In genomic region chr2:102012061-102012460, GRCh38 we compare ENCODE assay signal across 26 cellular contexts. TPM values are rescaled to one million over a fixed set of nuclear protein-coding genes. Genes with fewer than 3 reads are reported as not detected.
"Had no signal": no experiment of that assay in that cellular context is flagged by ENCODE, and none has a peak within 500 bp of the region (broad histone marks: within the 10 kb centered on the region; RNA-seq: fewer than 3 reads in every experiment).

No MANE protein-coding gene starts in this region.

- H3K4me1 ChIP-seq: thyroid gland, upper lobe of left lung, vagina had no signal

- H3K4me1 Mint-ChIP-seq: endodermal cell, nephron progenitor cell had no signal

- H3K27me3 Mint-ChIP-seq: activated CD8-positive, alpha-beta T cell treated with anti-CD3 and anti-CD28 coated beads for 36 hours had no signal

- DNase-seq: activated CD4-positive, alpha-beta T cell treated with anti-CD3 and anti-CD28 coated beads for 48 hours; activated CD8-positive, alpha-beta memory T cell treated with anti-CD3 and anti-CD28 coated beads, Interleukin-2, amount 10 ng/mL, durations not matched to agents 7 days and 5 days; activated CD8-positive, alpha-beta T cell treated with anti-CD3 and anti-CD28 coated beads for 36 hours; activated gamma-delta T cell treated with Interleukin-2 at 50 U/mL for 16 hours; amniotic stem cell; brain microvascular endothelial cell; central memory CD4-positive, alpha-beta T cell; endodermal cell; foreskin fibroblast; heart right ventricle; left lung; naive B cell; nephron progenitor cell; ovary; stimulated activated CD4-positive, alpha-beta T cell treated with anti-CD3 and anti-CD28 coated beads, Interleukin-1b, Interleukin-23, amount 100 ng/mL, for 48 hours; stimulated activated CD4-positive, alpha-beta T cell treated with anti-CD3 and anti-CD28 coated beads, Interleukin-4, amount 100 ng/mL, for 4 hours; stimulated activated CD8-positive, alpha-beta memory T cell treated with anti-CD3 and anti-CD28 coated beads, Interleukin-4, amount 100 ng/mL, for 48 hours; stimulated activated naive CD8-positive, alpha-beta T cell treated with anti-CD3 and anti-CD28 coated beads, Interleukin-15, amount 100 ng/mL, for 72 hours; T-helper 1 cell; thyroid gland; upper lobe of left lung had no signal

- H3K36me3 ChIP-seq: brain microvascular endothelial cell, heart right ventricle, ovary, thyroid gland, vagina had no signal

- H3K9me3 Mint-ChIP-seq: endodermal cell; stimulated activated memory B cell treated with anti-CD40 and anti-IgM and Interleukin-4, amounts not matched to agents 10 μg/mL and 1 μg/mL and 100 μg/mL, for 72 hours had no signal

- H3K27ac ChIP-seq: brain microvascular endothelial cell, ovary, thyroid gland, upper lobe of left lung, vagina had no signal

- H3K4me3 ChIP-seq: heart right ventricle, left lung, ovary, smooth muscle cell, thyroid gland, upper lobe of left lung, vagina had no signal

- H3K27me3 ChIP-seq: brain microvascular endothelial cell, heart right ventricle, left lung, ovary, thyroid gland, upper lobe of left lung, vagina had no signal

- H3K36me3 Mint-ChIP-seq: naive B cell; stimulated activated memory B cell treated with anti-CD40 and anti-IgM and Interleukin-4, amounts not matched to agents 10 μg/mL and 1 μg/mL and 100 μg/mL, for 72 hours had no signal

- H3K4me3 Mint-ChIP-seq: activated CD8-positive, alpha-beta memory T cell treated with anti-CD3 and anti-CD28 coated beads, Interleukin-2, amount 10 ng/mL, durations not matched to agents 7 days and 5 days; activated CD8-positive, alpha-beta T cell treated with anti-CD3 and anti-CD28 coated beads for 36 hours; endodermal cell; naive B cell; nephron progenitor cell; stimulated activated memory B cell treated with anti-CD40 and anti-IgM and Interleukin-4, amounts not matched to agents 10 μg/mL and 1 μg/mL and 100 μg/mL, for 72 hours; stimulated activated naive CD8-positive, alpha-beta T cell treated with anti-CD3 and anti-CD28 coated beads, Interleukin-15, amount 100 ng/mL, for 72 hours had no signal

- ATAC-seq: activated CD8-positive, alpha-beta memory T cell treated with anti-CD3 and anti-CD28 coated beads, Interleukin-2, amount 10 ng/mL, durations not matched to agents 7 days and 5 days; activated CD8-positive, alpha-beta T cell treated with anti-CD3 and anti-CD28 coated beads for 36 hours; esophagus mucosa; left lung; stimulated activated memory B cell treated with anti-CD40 and anti-IgM and Interleukin-4, amounts not matched to agents 10 μg/mL and 1 μg/mL and 100 μg/mL, for 72 hours; stimulated activated naive CD8-positive, alpha-beta T cell treated with anti-CD3 and anti-CD28 coated beads, Interleukin-15, amount 100 ng/mL, for 72 hours had no signal

- H3K9me3 ChIP-seq: left lung, ovary, thyroid gland, upper lobe of left lung, vagina had no signal

- H3K27ac Mint-ChIP-seq: activated CD8-positive, alpha-beta memory T cell treated with anti-CD3 and anti-CD28 coated beads, Interleukin-2, amount 10 ng/mL, durations not matched to agents 7 days and 5 days; activated CD8-positive, alpha-beta T cell treated with anti-CD3 and anti-CD28 coated beads for 36 hours; endodermal cell; naive B cell; nephron progenitor cell; progenitor cell of endocrine pancreas; stimulated activated naive CD8-positive, alpha-beta T cell treated with anti-CD3 and anti-CD28 coated beads, Interleukin-15, amount 100 ng/mL, for 72 hours had no signal

RNA-seq across cellular contexts. Expression of gene IL1R2, which starts 20.3 kb away (rescaled TPM):
- total RNA-seq: progenitor cell of endocrine pancreas had no signal
